Comparison of ENCODE assay signal across 1 cellular context in genomic region chr11:23976369-23976768, GRCh38.
TF ChIP-seq lines count a peak whose summit lies in the region.

No MANE protein-coding gene starts in this region.

TF ChIP-seq in IMR-90, 13 proteins besides CTCF, POLR2A, EP300 and RAD21 (continued from another document):
- no peak for TF ChIP-seq FOS (IDR thresholded peaks at IDR 0.05; ENCODE audit: low read depth, low read length)
- TF ChIP-seq RCOR1 (IDR thresholded peaks at IDR 0.05; ENCODE audit: insufficient replicate concordance, low read length): no peak
- TF ChIP-seq MAZ (IDR thresholded peaks at IDR 0.05; ENCODE audit: borderline replicate concordance, low read depth, low read length): no peak
- no peak for TF ChIP-seq ELK1 (IDR thresholded peaks at IDR 0.05; ENCODE audit: borderline replicate concordance, low read depth, low read length)
- TF ChIP-seq BHLHE40 (IDR thresholded peaks at IDR 0.05; ENCODE audit: low read depth, low read length): no peak
- no peak for TF ChIP-seq MAFK (IDR thresholded peaks at IDR 0.05; ENCODE audit: low read depth, low read length)
- TF ChIP-seq CEBPB (IDR thresholded peaks at IDR 0.05; ENCODE audit: low read depth, low read length): no peak
- TF ChIP-seq NFE2L2 (IDR thresholded peaks at IDR 0.05; ENCODE audit: low read depth, low read length): no peak
- TF ChIP-seq MXI1 (IDR thresholded peaks at IDR 0.05; ENCODE audit: borderline replicate concordance, low read depth, low read length): no peak
- no peak for TF ChIP-seq RFX5 (IDR thresholded peaks at IDR 0.05; ENCODE audit: low read depth, low read length)
TF ChIP-seq in IMR-90: peak in this region for 0.
